In genomic region chr17:64156670-64157069, GRCh38 we compare ENCODE assay signal across 14 cellular contexts. TPM values are rescaled to one million over a fixed set of nuclear protein-coding genes. Genes with fewer than 3 reads are reported as not detected.
DNase-seq lines count a peak whose midpoint lies in the region; ATAC-seq and TF ChIP-seq lines count a peak whose summit lies in the region.
"Had no signal": no experiment of that assay in that cellular context is flagged by ENCODE, and none has a peak within 500 bp of the region (broad histone marks: within the 10 kb centered on the region; RNA-seq: fewer than 3 reads in every experiment).

No MANE protein-coding gene starts in this region.

- H2AFZ ChIP-seq in IMR-90 (replicated peaks; ENCODE audit: low read length, poor library complexity) = no peak overlapping the region

- peak overlapping the region; percentile 24; the same call in 1 of the 2 replicates for H3K23ac ChIP-seq in IMR-90 (ENCODE audit: low read depth, low read length)

- H2BK15ac ChIP-seq in IMR-90 (ENCODE audit: low read depth, low read length) = no peak overlapping the region

- H3K27me3 ChIP-seq in IMR-90 (ENCODE audit: control insufficient read depth, insufficient read depth, low read length) (no peaks in the 10 kb centered on the region), dorsolateral prefrontal cortex (no peaks in the 10 kb centered on the region), lung (ENCODE audit: control insufficient read depth, insufficient read depth) (no peaks in the 10 kb centered on the region), skeletal muscle tissue (ENCODE audit: control insufficient read depth in 3 of 3, insufficient read depth in 3 of 3, low read length in 3 of 3) (no peaks in the 10 kb centered on the region)
- H3K27me3 ChIP-seq: ascending aorta had no signal

- no peak for TF ChIP-seq CTCF in IMR-90 (conservative IDR thresholded peaks at IDR 0.05; ENCODE audit: low read depth, low read length)
- TF ChIP-seq CTCF in dorsolateral prefrontal cortex (IDR thresholded peaks at IDR 0.05 in 54 of 56, conservative IDR thresholded peaks at IDR 0.05 in 2 of 56; ENCODE audit: low read depth in 1 of 56, partially characterized antibody in 56 of 56) = no peak
- no peak for TF ChIP-seq CTCF in lung (IDR thresholded peaks at IDR 0.05; ENCODE audit: control extremely low read depth, extremely low read depth)
- TF ChIP-seq CTCF in WTC11 (IDR thresholded peaks at IDR 0.05) = no peak

- no peaks in the 10 kb centered on the region for H3K9me3 Mint-ChIP-seq in WTC11
- H3K9me3 Mint-ChIP-seq: natural killer cell treated with Interleukin-12 subunit alpha and Interleukin-12 subunit beta and Interleukin-15 and Interleukin-18, amount 100 ng/mL, for 72 hours had no signal

- no peak overlapping the region for H4K91ac ChIP-seq in IMR-90 (ENCODE audit: insufficient read depth, low read depth, low read length)

- H3K4me3 Mint-ChIP-seq in WTC11 = no peak overlapping the region
- H3K4me3 Mint-ChIP-seq: activated CD4-positive, alpha-beta T cell treated with anti-CD3 and anti-CD28 coated beads for 36 hours; natural killer cell treated with Interleukin-12 subunit alpha and Interleukin-12 subunit beta and Interleukin-15 and Interleukin-18, amount 100 ng/mL, for 72 hours; T-helper 17 cell had no signal

- no peak overlapping the region for H3K4me3 ChIP-seq in IMR-90 (ENCODE audit: insufficient read depth, low read depth, low read length)
- peak overlapping the region in 16 of 59 donors; percentile 6 to 43 (median 18) for H3K4me3 ChIP-seq in dorsolateral prefrontal cortex
- no peak overlapping the region for H3K4me3 ChIP-seq in lung
- peak overlapping the region; percentile 3 to 31 (median 16) for H3K4me3 ChIP-seq in skeletal muscle tissue (ENCODE audit: low read length in 3 of 3)
- H3K4me3 ChIP-seq: ascending aorta had no signal

- H4K8ac ChIP-seq in IMR-90 (ENCODE audit: low read depth in 2 of 2, low read length in 2 of 2) = peak overlapping the region in 1 of 2 experiments; percentile 36; a peak in 1 of 4 replicates

- no TSS peak for BruUV-seq in IMR-90 (replicated peaks; lab: Mats Ljungman, UMichigan)

- intact Hi-C loops in IMR-90 (cut with micrococcal nuclease) = no loop called here
- intact Hi-C loops in dorsolateral prefrontal cortex (cut with DNase I) = loop anchor here (1.0 to 5.0 kb wide), 2 partner anchors 46 kb away; no protein-coding TSS in a partner anchor

- dilution Hi-C loops in IMR-90 (cut with HindIII; ENCODE audit: low sequenced_read_pairs, unreplicated experiment) = no loop called here

- peak overlapping the region; percentile 45; the same call in 1 of the 2 replicates for H3K18ac ChIP-seq in IMR-90 (ENCODE audit: low read depth, low read length)

- no peak overlapping the region for H4K5ac ChIP-seq in IMR-90 (ENCODE audit: low read depth, low read length)

- H3K36me3 ChIP-seq in IMR-90 (ENCODE audit: control insufficient read depth, insufficient read depth, low read length) (0 out of 2 replicates have a peak, but pooled peaks cover 5% of the 10 kb centered on the region), lung (ENCODE audit: control insufficient read depth in 2 of 2, insufficient read depth in 2 of 2, low read length in 2 of 2) (peaks cover 0 to 12% of the 10 kb centered on the region in 2 donors), skeletal muscle tissue (ENCODE audit: control insufficient read depth in 3 of 3, insufficient read depth in 3 of 3, low read length in 3 of 3) (peaks cover 0 to 7% (median 6%) of the 10 kb centered on the region in 3 donors)

- H3K9me1 ChIP-seq in IMR-90 (ENCODE audit: insufficient read depth, low read length) = peaks cover 5% of the 10 kb centered on the region; the same call in 1 of the 2 replicates

- H3K4me1 ChIP-seq in IMR-90 (ENCODE audit: control insufficient read depth, insufficient read depth, low read length) (peaks cover 15% of the 10 kb centered on the region), lung (ENCODE audit: control insufficient read depth in 2 of 2, insufficient read depth in 2 of 2, low read length in 2 of 2) (peaks cover 27 to 39% of the 10 kb centered on the region in 2 donors), skeletal muscle tissue (ENCODE audit: control insufficient read depth in 3 of 3, insufficient read depth in 3 of 3, low read length in 3 of 3) (peaks cover 69 to 76% (median 74%) of the 10 kb centered on the region in 3 donors)

- H2AK5ac ChIP-seq in IMR-90 (ENCODE audit: low read depth, low read length) = no peak overlapping the region

- no peak overlapping the region for H3K27ac Mint-ChIP-seq in WTC11
- H3K27ac Mint-ChIP-seq: activated CD4-positive, alpha-beta T cell treated with anti-CD3 and anti-CD28 coated beads for 36 hours; natural killer cell treated with Interleukin-12 subunit alpha and Interleukin-12 subunit beta and Interleukin-15 and Interleukin-18, amount 100 ng/mL, for 72 hours had no signal

- peak overlapping the region; percentile 1; the same call in 1 of the 2 replicates for H3K27ac ChIP-seq in IMR-90 (ENCODE audit: insufficient read depth, low read length)
- peak overlapping the region; percentile 83 to 99 (median 96) for H3K27ac ChIP-seq in dorsolateral prefrontal cortex
- H3K27ac ChIP-seq in lung (ENCODE audit: low read depth in 1 of 2, low read length in 1 of 2) = peak overlapping the region; percentile 57 to 77
- peak overlapping the region; percentile 89 for H3K27ac ChIP-seq in skeletal muscle tissue (ENCODE audit: low read depth, low read length)

- no peak overlapping the region for H2BK20ac ChIP-seq in IMR-90 (ENCODE audit: low read depth, low read length)

- 100% methylated on average over 1 of the region's 2 CpGs; no CpG with 5 or more reads in 1 of the 2 experiments for WGBS in IMR-90 (ENCODE audit: extremely low coverage in 2 of 2, insufficient read length in 1 of 2), 2 experiments
- WGBS in lung, 2 donors = 95 to 98% methylated on average over 2 of the region's 2 CpGs

- no peaks in the 10 kb centered on the region for H3K79me1 ChIP-seq in IMR-90 (ENCODE audit: low read depth in 1 of 2, low read length in 2 of 2)

- CTCF ChIA-PET in IMR-90 (lab: Yijun Ruan, JAX) = no interaction called here
- CTCF ChIA-PET in WTC11 (lab: Charles Lee) = no interaction called here

- TF ChIP-seq RAD21 in IMR-90 (IDR thresholded peaks at IDR 0.05; ENCODE audit: low read length) = no peak

- no peak overlapping the region for H2BK5ac ChIP-seq in IMR-90 (ENCODE audit: low read depth, low read length, poor library complexity, severe bottlenecking)

- H3K4me2 ChIP-seq in IMR-90 (ENCODE audit: low read depth, low read length) = no peak overlapping the region

- no peak overlapping the region for H3K56ac ChIP-seq in IMR-90 (ENCODE audit: extremely low read depth, insufficient read depth, low read length)

- DNase-seq in IMR-90 (no peak), dorsolateral prefrontal cortex (no peak), lung (ENCODE audit: low spot score) (no peak), NCI-H1694 (lab: John Stamatoyannopoulos, UW) (no peak), WTC11 (ENCODE audit: low spot score) (no peak), NCI-H1436 treated with DMSO at 0.1 percent for 48 hours (lab: John Stamatoyannopoulos, UW) (no peak)
- DNase-seq: activated CD4-positive, alpha-beta T cell treated with anti-CD3 and anti-CD28 coated beads for 36 hours; DMS79 treated with DMSO at 0.1 percent for 48 hours; effector CD4-positive, alpha-beta T cell; T-helper 17 cell had no signal

- peaks cover 11% of the 10 kb centered on the region for H3K36me3 Mint-ChIP-seq in WTC11

- in situ Hi-C loops in IMR-90 (cut with MboI; ENCODE audit: low sequenced_read_pairs) = no loop called here

- H4K20me1 ChIP-seq in IMR-90 (ENCODE audit: insufficient read depth, low read length) = no peaks in the 10 kb centered on the region

- peak overlapping the region; percentile 51 for H3K14ac ChIP-seq in IMR-90 (replicated peaks; ENCODE audit: low read depth, low read length)

- ATAC-seq in IMR-90 (ENCODE audit: low read depth) (no peak), lung (ENCODE audit: insufficient read depth, low FRiP score) (no peak), GM21619 (IDR thresholded peaks at IDR 0.05; ENCODE audit: unreplicated experiment) (no peak), WTC11 (no peak)
- ATAC-seq: activated CD4-positive, alpha-beta T cell treated with anti-CD3 and anti-CD28 coated beads for 36 hours; natural killer cell treated with Interleukin-12 subunit alpha and Interleukin-12 subunit beta and Interleukin-15 and Interleukin-18, amount 100 ng/mL, for 72 hours; T-helper 17 cell had no signal

- peaks cover 25% of the 10 kb centered on the region for H3K4me1 Mint-ChIP-seq in WTC11

- H3K9me3 ChIP-seq in IMR-90 (ENCODE audit: control insufficient read depth, insufficient read depth, low read length) (no peaks in the 10 kb centered on the region), lung (ENCODE audit: control insufficient read depth in 2 of 2, insufficient read depth in 1 of 2, low read length in 1 of 2) (no peaks in the 10 kb centered on the region), skeletal muscle tissue (ENCODE audit: control insufficient read depth in 3 of 3, low read length in 3 of 3) (no peaks in the 10 kb centered on the region)
- H3K9me3 ChIP-seq: ascending aorta had no signal

- H3K9ac ChIP-seq in IMR-90 (ENCODE audit: low read depth, low read length) (peak overlapping the region; percentile 1; the same call in 1 of the 2 replicates), skeletal muscle tissue (ENCODE audit: low read depth in 1 of 3, low read length in 3 of 3) (peak overlapping the region; percentile 26 to 80 (median 71))

- no peak overlapping the region for H2AK9ac ChIP-seq in IMR-90 (replicated peaks; ENCODE audit: low read depth, low read length, poor library complexity)

- H2BK120ac ChIP-seq in IMR-90 (ENCODE audit: low read depth, low read length) = no peak overlapping the region

- TF ChIP-seq POLR2A in IMR-90 (IDR thresholded peaks at IDR 0.05; ENCODE audit: low read depth, low read length) = no peak

- no peak overlapping the region for H3K4ac ChIP-seq in IMR-90 (ENCODE audit: low read depth, low read length)

- H3K27me3 Mint-ChIP-seq in WTC11 (ENCODE audit: low read depth) = no peaks in the 10 kb centered on the region
- H3K27me3 Mint-ChIP-seq: activated CD4-positive, alpha-beta T cell treated with anti-CD3 and anti-CD28 coated beads for 36 hours; natural killer cell treated with Interleukin-12 subunit alpha and Interleukin-12 subunit beta and Interleukin-15 and Interleukin-18, amount 100 ng/mL, for 72 hours; T-helper 17 cell had no signal

- POLR2A ChIA-PET in IMR-90 (lab: Charles Lee; ENCODE audit: unreplicated experiment) (no interaction called here), WTC11 (lab: Charles Lee) (interaction anchor here (0.6 to 1.2 kb wide), 2 partner anchors 10 to 389 kb away, joined by 3 to 6 read pairs; no protein-coding TSS in a partner anchor)

TF ChIP-seq in WTC11, 78 proteins besides CTCF, POLR2A, EP300 and RAD21 (continues in another document):
- TF ChIP-seq ZBTB21 (CRISPR knock-in tag; IDR thresholded peaks at IDR 0.05; ENCODE audit: borderline replicate concordance) = no peak

RNA-seq across cellular contexts. Expression of gene ERN1, which starts 26.7 kb away (rescaled TPM):
- 2.2 and 2.7 TPM in 2 replicates for total RNA-seq in IMR-90 (2012; rRNA removed)
- polyA plus RNA-seq in IMR-90 (2012; rRNA removed) = 3.7 and 4.1 TPM in 2 replicates
- polyA plus RNA-seq in IMR-90 (2012; cell fraction: cytosol; rRNA removed) = 3.2 and 3.4 TPM in 2 replicates
- polyA plus RNA-seq in IMR-90 (2012; cell fraction: nucleus; rRNA removed; ENCODE audit: low replicate concordance) = 7.5 and 10.9 TPM in 2 replicates
- 10 to 100 TPM in 50 of 120 experiments, 1 to 10 TPM in 70; 5.1 to 20.0 (median 9.3) TPM for total RNA-seq in dorsolateral prefrontal cortex
- 10 to 100 TPM; 23.9 to 34.2 TPM for total RNA-seq in lung
- polyA plus RNA-seq in lung = 10 to 100 TPM in 1 of 2 donors, 1 to 10 TPM in 1; 8.3 to 14.8 TPM
- total RNA-seq in skeletal muscle tissue = 5.7 TPM
- total RNA-seq in WTC11 (2021) = 6.5 to 8.6 TPM (median 7.6 TPM) in 3 replicates

Comparison
In these comparisons a context has a peak if more than half of its experiments do, and no peak if none do; other contexts are left out.
1. H3K27ac ChIP-seq: peak in every context shown above with its lines; median percentile 96 in dorsolateral prefrontal cortex; 89 in skeletal muscle tissue; 67 in lung; 1 in IMR-90.
2. H3K4me3 ChIP-seq: peak in skeletal muscle tissue (3 of 3); none in IMR-90 (single experiment) and lung (single experiment).